In genomic region chr5:72355706-72356299, GRCh38 we compare ENCODE assay signal across 8 cellular contexts. TPM values are rescaled to one million over a fixed set of nuclear protein-coding genes. Genes with fewer than 3 reads are reported as not detected.
DNase-seq lines count a peak whose midpoint lies in the region; ATAC-seq, FAIRE-seq and TF ChIP-seq lines count a peak whose summit lies in the region.

No MANE protein-coding gene starts in this region.

- DNase-seq in Ammon's horn (ENCODE audit: low spot score) (peak; percentile 81), HTR-8/SVneo (ENCODE audit: insufficient read length, low spot score) (peak; percentile 32), GM12878 (ENCODE audit: low read depth, low spot score) (no peak), kidney glomerular epithelial cell (lab: John Stamatoyannopoulos, UW) (peak; percentile 37), GM19240 (ENCODE audit: insufficient read length, low spot score) (no peak)
- DNase-seq in activated CD4-positive, alpha-beta T cell treated with anti-CD3 and anti-CD28 coated beads, Interleukin-2, amount 10 ng/mL, durations not matched to agents 24 days and 14 days: no peak

- 98% methylated on average over 5 of the region's 5 CpGs for WGBS in GM12878 (ENCODE audit: insufficient coverage, insufficient replicate concordance, low lambda C conversion rate, missing lambda C conversion rate)

- no peaks in the 10 kb centered on the region for H3K4me1 Mint-ChIP-seq in stimulated activated memory B cell treated with anti-CD40 and anti-IgM and Interleukin-4, amounts not matched to agents 10 μg/mL and 1 μg/mL and 100 μg/mL, for 72 hours
- no peaks in the 10 kb centered on the region for H3K4me1 Mint-ChIP-seq in activated CD4-positive, alpha-beta T cell treated with anti-CD3 and anti-CD28 coated beads, Interleukin-2, amount 10 ng/mL, durations not matched to agents 24 days and 14 days

- no peak for TF ChIP-seq EP300 in GM12878 (IDR thresholded peaks at IDR 0.05; ENCODE audit: borderline replicate concordance in 1 of 2, control insufficient read depth in 1 of 2, low read depth in 2 of 2, low read length in 2 of 2)

- no peaks in the 10 kb centered on the region for H3K79me2 ChIP-seq in GM12878 (ENCODE audit: control insufficient read depth, insufficient read depth, low read length)

- H3K9me3 ChIP-seq in GM12878 (replicated peaks; ENCODE audit: control insufficient read depth, insufficient read depth, low read length): no peaks in the 10 kb centered on the region

- no peak overlapping the region for H3K4me3 ChIP-seq in GM12878

- CTCF ChIA-PET in GM12878 (lab: Yijun Ruan, JAX): interaction anchor here (1.2 to 3.6 kb wide), 8 partner anchors 8 to 462 kb away, joined by 3 to 30 read pairs (median 4); no protein-coding TSS in a partner anchor

- TF ChIP-seq POLR2A in GM12878 (IDR thresholded peaks at IDR 0.05; ENCODE audit: low read depth, low read length): no peak

- in situ Hi-C loops in GM12878 (cut with MboI): no loop called here

- H3K27me3 ChIP-seq in GM12878 (replicated peaks in 1 of 2; ENCODE audit: control insufficient read depth in 2 of 2, insufficient read depth in 2 of 2, low read length in 1 of 2): no peaks in the 10 kb centered on the region

- FAIRE-seq in HTR-8/SVneo (lab: Jason Lieb, UNC) (peak; percentile 91), GM12878 (lab: Jason Lieb, UNC) (no peak)

- SMC1A ChIA-PET in GM12878 (lab: Charles Lee; ENCODE audit: uncharacterized antibody, unreplicated experiment): interaction anchor here (1.0 to 2.3 kb wide), 4 partner anchors 10 to 462 kb away, joined by 3 to 19 read pairs (median 5); no protein-coding TSS in a partner anchor

- POLR2A ChIA-PET in GM12878 (lab: Charles Lee): no interaction called here

- no peak overlapping the region for H3K4me3 Mint-ChIP-seq in stimulated activated memory B cell treated with anti-CD40 and anti-IgM and Interleukin-4, amounts not matched to agents 10 μg/mL and 1 μg/mL and 100 μg/mL, for 72 hours
- H3K4me3 Mint-ChIP-seq in activated CD4-positive, alpha-beta T cell treated with anti-CD3 and anti-CD28 coated beads, Interleukin-2, amount 10 ng/mL, durations not matched to agents 24 days and 14 days: no peak overlapping the region

- no peaks in the 10 kb centered on the region for H4K20me1 ChIP-seq in GM12878 (ENCODE audit: control insufficient read depth, insufficient read depth)

- no peaks in the 10 kb centered on the region for H3K9me3 Mint-ChIP-seq in stimulated activated memory B cell treated with anti-CD40 and anti-IgM and Interleukin-4, amounts not matched to agents 10 μg/mL and 1 μg/mL and 100 μg/mL, for 72 hours
- H3K9me3 Mint-ChIP-seq in activated CD4-positive, alpha-beta T cell treated with anti-CD3 and anti-CD28 coated beads, Interleukin-2, amount 10 ng/mL, durations not matched to agents 24 days and 14 days: no peaks in the 10 kb centered on the region

- H3K27ac Mint-ChIP-seq in stimulated activated memory B cell treated with anti-CD40 and anti-IgM and Interleukin-4, amounts not matched to agents 10 μg/mL and 1 μg/mL and 100 μg/mL, for 72 hours: no peak overlapping the region
- H3K27ac Mint-ChIP-seq in activated CD4-positive, alpha-beta T cell treated with anti-CD3 and anti-CD28 coated beads, Interleukin-2, amount 10 ng/mL, durations not matched to agents 24 days and 14 days: no peak overlapping the region

- TF ChIP-seq RAD21 in GM12878 (IDR thresholded peaks at IDR 0.05; ENCODE audit: insufficient read depth, low read depth, low read length): no peak

- peak; percentile 9 to 33 (median 28); a peak in 3 of 6 replicates for TF ChIP-seq CTCF in GM12878 (IDR thresholded peaks at IDR 0.05 in 2 of 3, conservative IDR thresholded peaks at IDR 0.05 in 1 of 3; ENCODE audit: control insufficient read depth in 2 of 3, extremely low read depth in 1 of 3, insufficient read depth in 1 of 3, low read depth in 3 of 3, low read length in 3 of 3)

- no TSS peak for BruUV-seq in GM12878 (replicated peaks; lab: Mats Ljungman, UMichigan)

- no peak for ATAC-seq in GM12878
- no peak for ATAC-seq in HG03354 (IDR thresholded peaks at IDR 0.05; ENCODE audit: poor library complexity, severe bottlenecking, unreplicated experiment)
- no peak for ATAC-seq in stimulated activated memory B cell treated with anti-CD40 and anti-IgM and Interleukin-4, amounts not matched to agents 10 μg/mL and 1 μg/mL and 100 μg/mL, for 72 hours

- no peak overlapping the region for H3K9ac ChIP-seq in GM12878 (ENCODE audit: control insufficient read depth, insufficient read depth, low read length)

- H3K4me1 ChIP-seq in GM12878 (ENCODE audit: control insufficient read depth, insufficient read depth, low read length): no peaks in the 10 kb centered on the region

- peaks cover 2 to 8% of the 10 kb centered on the region in 2 experiments; a peak in 3 of 4 replicates for H3K36me3 ChIP-seq in GM12878 (ENCODE audit: control insufficient read depth in 2 of 2, insufficient read depth in 2 of 2, low read length in 1 of 2)

- no peak overlapping the region for H2AFZ ChIP-seq in GM12878 (ENCODE audit: control insufficient read depth, low read depth, low read length)

- no peak overlapping the region for H3K4me2 ChIP-seq in GM12878 (ENCODE audit: control insufficient read depth, insufficient read depth)

- RAD21 ChIA-PET in GM12878 (lab: Charles Lee; ENCODE audit: unreplicated experiment): interaction anchor here (0.7 to 2.5 kb wide), 2 partner anchors 26 to 168 kb away, joined by 3 to 9 read pairs; no protein-coding TSS in a partner anchor

- no peak overlapping the region for H3K27ac ChIP-seq in GM12878 (ENCODE audit: control insufficient read depth, insufficient read depth)

- no peaks in the 10 kb centered on the region for H3K27me3 Mint-ChIP-seq in stimulated activated memory B cell treated with anti-CD40 and anti-IgM and Interleukin-4, amounts not matched to agents 10 μg/mL and 1 μg/mL and 100 μg/mL, for 72 hours
- H3K27me3 Mint-ChIP-seq in activated CD4-positive, alpha-beta T cell treated with anti-CD3 and anti-CD28 coated beads, Interleukin-2, amount 10 ng/mL, durations not matched to agents 24 days and 14 days: no peaks in the 10 kb centered on the region

- peaks cover 48% of the 10 kb centered on the region for H3K36me3 Mint-ChIP-seq in stimulated activated memory B cell treated with anti-CD40 and anti-IgM and Interleukin-4, amounts not matched to agents 10 μg/mL and 1 μg/mL and 100 μg/mL, for 72 hours
- peaks cover 27% of the 10 kb centered on the region for H3K36me3 Mint-ChIP-seq in activated CD4-positive, alpha-beta T cell treated with anti-CD3 and anti-CD28 coated beads, Interleukin-2, amount 10 ng/mL, durations not matched to agents 24 days and 14 days (ENCODE audit: low read depth)

- intact Hi-C loops in GM12878 (cut with micrococcal nuclease; ENCODE audit: unreplicated experiment): no loop called here
- intact Hi-C loops in activated CD4-positive, alpha-beta T cell treated with anti-CD3 and anti-CD28 coated beads, Interleukin-2, amount 10 ng/mL, durations not matched to agents 24 days and 14 days (cut with micrococcal nuclease): no loop called here

TF ChIP-seq in GM12878, 131 proteins besides CTCF, POLR2A, EP300 and RAD21 (continues in another document):
- TF ChIP-seq POU2F2 (IDR thresholded peaks at IDR 0.05; ENCODE audit: borderline replicate concordance, low read depth, low read length): no peak
- no peak for TF ChIP-seq PAX5 (IDR thresholded peaks at IDR 0.05; ENCODE audit: borderline replicate concordance, low read depth, low read length)

RNA-seq across cellular contexts. Expression of gene PTCD2, which starts 35.6 kb away (rescaled TPM):
- total RNA-seq in GM12878 (2013; cell fraction: nucleolus; rRNA removed): 37.6 and 44.3 TPM in 2 replicates
- total RNA-seq in GM12878 (2014; rRNA removed) (10.5 and 13.1 TPM in 2 replicates), GM12878 (2014; rRNA removed; fragmentation: Illumina TruSeq; extraction: Trizol) (8.7 and 9.9 TPM in 2 replicates), GM12878 (2021) (13.6 and 14.7 TPM in 2 replicates)
- 4.2 TPM for polyA plus RNA-seq in GM12878 (2011; ENCODE audit: low read depth)
- polyA plus RNA-seq in GM12878 (2011; rRNA removed) (14.8 and 17.9 TPM in 2 replicates), GM12878 (2014; fragmentation: Illumina TruSeq; extraction: Trizol) (12.0 and 12.4 TPM in 2 replicates), GM12878 (2014; fragmentation: Nextera tagmentation; extraction: Ambion mirVana) (10 to 100 TPM in 1 of 2 experiments, 1 to 10 TPM in 1; 9.1 to 11.0 TPM), GM12878 (2014; rRNA removed) (10.2 and 12.8 TPM in 2 replicates), GM12878 (2016; fragmentation: Nextera tagmentation; extraction: Ambion mirVana) (10 to 100 TPM; 11.8 to 15.0 TPM)
- 8.3 and 9.0 TPM in 2 replicates for polyA plus RNA-seq in GM12878 (2011; cell fraction: cytosol; rRNA removed)
- 21.8 and 22.2 TPM in 2 replicates for polyA plus RNA-seq in GM12878 (2011; cell fraction: nucleus; rRNA removed)
- 4.1 and 6.9 TPM in 2 replicates for polyA plus RNA-seq in GM12878 (2012)
- 12.6 and 14.7 TPM in 2 replicates for polyA minus RNA-seq in GM12878 (2011; rRNA and poly(A)+ RNA removed)
- 3.7 and 3.9 TPM in 2 replicates for polyA minus RNA-seq in GM12878 (2011; cell fraction: cytosol; rRNA and poly(A)+ RNA removed)
- 10.6 and 17.6 TPM in 2 replicates for polyA minus RNA-seq in GM12878 (2011; cell fraction: nucleus; rRNA and poly(A)+ RNA removed)
- 13.6 and 15.1 TPM in 2 replicates for total RNA-seq in activated CD4-positive, alpha-beta T cell treated with anti-CD3 and anti-CD28 coated beads, Interleukin-2, amount 10 ng/mL, durations not matched to agents 24 days and 14 days

RNA-seq across cellular contexts. Expression of gene MRPS27, which starts 35.8 kb away (rescaled TPM):
- 151 and 157 TPM in 2 replicates for total RNA-seq in GM12878 (2013; cell fraction: nucleolus; rRNA removed)
- total RNA-seq in GM12878 (2014; rRNA removed) (113 and 117 TPM in 2 replicates), GM12878 (2014; rRNA removed; fragmentation: Illumina TruSeq; extraction: Trizol) (114 and 119 TPM in 2 replicates), GM12878 (2021) (95.3 and 96.1 TPM in 2 replicates)
- polyA plus RNA-seq in GM12878 (2011; ENCODE audit: low read depth): 40.3 TPM
- polyA plus RNA-seq in GM12878 (2011; rRNA removed) (128 and 139 TPM in 2 replicates), GM12878 (2014; fragmentation: Illumina TruSeq; extraction: Trizol) (125 and 140 TPM in 2 replicates), GM12878 (2014; fragmentation: Nextera tagmentation; extraction: Ambion mirVana) (10 to 100 TPM; 61.0 to 88.9 TPM), GM12878 (2014; rRNA removed) (84.7 and 89.9 TPM in 2 replicates), GM12878 (2016; fragmentation: Nextera tagmentation; extraction: Ambion mirVana) (10 to 100 TPM; 77.1 to 80.0 TPM)
- polyA plus RNA-seq in GM12878 (2011; cell fraction: cytosol; rRNA removed): 92.2 and 96.2 TPM in 2 replicates
- 68.8 and 72.8 TPM in 2 replicates for polyA plus RNA-seq in GM12878 (2011; cell fraction: nucleus; rRNA removed)
- polyA plus RNA-seq in GM12878 (2012): 46.0 and 55.8 TPM in 2 replicates
- 98.5 and 103 TPM in 2 replicates for polyA minus RNA-seq in GM12878 (2011; rRNA and poly(A)+ RNA removed)
- 41.7 and 54.2 TPM in 2 replicates for polyA minus RNA-seq in GM12878 (2011; cell fraction: cytosol; rRNA and poly(A)+ RNA removed)
- 55.2 and 96.8 TPM in 2 replicates for polyA minus RNA-seq in GM12878 (2011; cell fraction: nucleus; rRNA and poly(A)+ RNA removed)
- 96.5 and 98.7 TPM in 2 replicates for total RNA-seq in activated CD4-positive, alpha-beta T cell treated with anti-CD3 and anti-CD28 coated beads, Interleukin-2, amount 10 ng/mL, durations not matched to agents 24 days and 14 days

Comparison
In these comparisons a context has a peak if more than half of its experiments do, and no peak if none do; other contexts are left out.
1. DNase-seq: peak in Ammon's horn (single experiment), HTR-8/SVneo (single experiment) and kidney glomerular epithelial cell (single experiment); none in GM12878 (single experiment), GM19240 (single experiment) and activated CD4-positive, alpha-beta T cell treated with anti-CD3 and anti-CD28 coated beads, Interleukin-2, amount 10 ng/mL, durations not matched to agents 24 days and 14 days (single experiment).